10 cellular contexts compared by ENCODE assay signal in the genomic region with DNA sequence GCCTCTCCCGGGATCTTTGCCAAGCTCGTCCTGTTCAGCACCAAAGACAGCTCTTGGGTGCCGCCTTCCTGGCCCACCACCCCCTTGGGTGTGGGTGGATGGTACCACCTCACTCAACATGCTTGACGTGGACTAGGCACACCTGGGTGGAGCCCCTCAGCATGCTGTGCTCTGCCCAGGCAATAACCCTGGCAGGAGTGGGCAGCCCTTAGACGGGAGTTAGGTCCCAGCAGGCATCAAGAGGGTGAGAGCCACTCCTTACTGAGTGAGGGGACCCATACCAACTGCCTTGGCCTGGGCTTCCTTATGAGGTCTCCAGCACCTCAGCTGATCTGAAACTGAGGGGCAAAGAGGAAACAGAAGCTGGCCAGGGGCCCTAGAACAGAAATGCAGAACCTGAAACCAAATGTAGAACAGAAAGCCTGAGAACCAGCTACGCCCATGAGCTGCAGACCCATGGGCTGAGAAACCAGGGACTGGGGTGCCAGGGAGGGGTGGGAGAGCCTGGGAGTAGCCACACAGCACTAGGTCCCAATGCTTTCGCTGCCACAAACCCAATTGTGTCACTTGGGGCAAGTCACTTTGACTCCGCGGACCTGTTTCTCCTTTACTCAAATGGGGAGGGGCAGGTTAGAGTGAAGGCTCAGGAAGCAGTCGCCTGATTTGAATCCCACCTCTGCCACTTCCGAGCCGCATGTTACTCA. TPM values are rescaled to one million over a fixed set of nuclear protein-coding genes. Genes with fewer than 3 reads are reported as not detected.
DNase-seq lines count a peak whose midpoint lies in the region; ATAC-seq, FAIRE-seq and TF ChIP-seq lines count a peak whose summit lies in the region.
"Had no signal": no experiment of that assay in that cellular context is flagged by ENCODE, and none has a peak within 500 bp of the region (broad histone marks: within the 10 kb centered on the region; RNA-seq: fewer than 3 reads in every experiment).

No MANE protein-coding gene starts in this region.

- TF ChIP-seq POLR2A in GM15510 (IDR thresholded peaks at IDR 0.05; ENCODE audit: borderline replicate concordance, extremely low read depth, insufficient read length) = peak; percentile 24

- H2BK120ac ChIP-seq in mesendoderm (ENCODE audit: low read depth, low read length) = no peak overlapping the region

- 67 to 78% methylated on average over 12 of the region's 12 CpGs for WGBS in pancreas, 2 donors
- WGBS in mesendoderm (ENCODE audit: extremely low coverage, insufficient coverage, low lambda C conversion rate) = no CpG with 5 or more reads among the region's 12 CpGs

- no peak overlapping the region for H3K4ac ChIP-seq in mesendoderm (ENCODE audit: low read depth, low read length)

- H3K9ac ChIP-seq in colonic mucosa (ENCODE audit: low read depth in 2 of 2, low read length in 2 of 2) (no peak overlapping the region), mesendoderm (ENCODE audit: low read length) (no peak overlapping the region)
- H3K9ac ChIP-seq: parathyroid adenoma had no signal

- H3K27ac ChIP-seq in colonic mucosa (peak overlapping the region; percentile 41), pancreas (no peak overlapping the region), mesendoderm (ENCODE audit: low read depth, low read length) (no peak overlapping the region)
- H3K27ac ChIP-seq: parathyroid adenoma had no signal

- H3K4me3 ChIP-seq in colonic mucosa = no peak overlapping the region
- peak overlapping the region in 1 of 4 donors; percentile 2 for H3K4me3 ChIP-seq in pancreas
- no peak overlapping the region for H3K4me3 ChIP-seq in H7 (ENCODE audit: insufficient read depth, low read depth, low read length)
- no peak overlapping the region for H3K4me3 ChIP-seq in mesendoderm (ENCODE audit: low read length)

- H3K27me3 ChIP-seq in colonic mucosa = no peaks in the 10 kb centered on the region
- no peaks in the 10 kb centered on the region for H3K27me3 ChIP-seq in pancreas
- H3K27me3 ChIP-seq in H7 (ENCODE audit: control insufficient read depth, insufficient read depth, low read length) = no peaks in the 10 kb centered on the region
- H3K27me3 ChIP-seq in mesendoderm (ENCODE audit: insufficient read depth, low read length, poor library complexity) = no peaks in the 10 kb centered on the region

- ATAC-seq in HG03280 (IDR thresholded peaks at IDR 0.05; ENCODE audit: unreplicated experiment) (peak; percentile 35), pancreas (peak in 3 of 4 donors; percentile 23 to 57 (median 26)), GM18861 (IDR thresholded peaks at IDR 0.05; ENCODE audit: unreplicated experiment) (no peak)

- H3K36me3 ChIP-seq in colonic mucosa (no peaks in the 10 kb centered on the region), pancreas (no peaks in the 10 kb centered on the region), H7 (replicated peaks; ENCODE audit: control insufficient read depth, insufficient read depth, low read length) (no peaks in the 10 kb centered on the region), mesendoderm (ENCODE audit: control insufficient read depth, insufficient read depth, low read length) (no peaks in the 10 kb centered on the region)

- H4K8ac ChIP-seq in mesendoderm (ENCODE audit: low read depth, low read length) = no peak overlapping the region

- H3K4me2 ChIP-seq in mesendoderm (ENCODE audit: low read length) = no peak overlapping the region

- no peak overlapping the region for H3K23ac ChIP-seq in mesendoderm (ENCODE audit: low read length)

- intact Hi-C loops in colonic mucosa (cut with DNase I) = no loop called here
- intact Hi-C loops in pancreas (cut with DNase I) = no loop called here

- H2BK5ac ChIP-seq in mesendoderm (ENCODE audit: low read length) = no peak overlapping the region

- H2BK15ac ChIP-seq in mesendoderm (replicated peaks; ENCODE audit: low read depth) = no peak overlapping the region

- H4K5ac ChIP-seq in mesendoderm (ENCODE audit: low read length) = no peak overlapping the region

- no peaks in the 10 kb centered on the region for H3K79me2 ChIP-seq in mesendoderm (ENCODE audit: control insufficient read depth, insufficient read depth, low read length)
- H3K79me2 ChIP-seq: parathyroid adenoma had no signal

- TF ChIP-seq CTCF in colonic mucosa (IDR thresholded peaks at IDR 0.05) (no peak), pancreas (IDR thresholded peaks at IDR 0.05) (no peak)

- no peak for DNase-seq in colonic mucosa
- DNase-seq in pancreas = no peak
- no peak for DNase-seq in H7
- DNase-seq in NCI-H2081 (lab: John Stamatoyannopoulos, UW) = no peak
- DNase-seq in mesendoderm = no peak
- DNase-seq: activated gamma-delta T cell treated with Interleukin-2 at 50 U/mL for 16 hours had no signal

- H3K18ac ChIP-seq in mesendoderm (ENCODE audit: low read length) = no peak overlapping the region

- no peak overlapping the region for H3K56ac ChIP-seq in mesendoderm (ENCODE audit: low read length)

- no peaks in the 10 kb centered on the region for H3K79me1 ChIP-seq in mesendoderm (ENCODE audit: low read length)

- FAIRE-seq in pancreas (lab: Jason Lieb, UNC) = no peak

- H3K9me3 ChIP-seq in colonic mucosa (no peaks in the 10 kb centered on the region), pancreas (no peaks in the 10 kb centered on the region)

- H2AK5ac ChIP-seq in mesendoderm (ENCODE audit: low read length) = no peak overlapping the region

- H3K4me1 ChIP-seq in colonic mucosa (no peaks in the 10 kb centered on the region), pancreas (no peaks in the 10 kb centered on the region), mesendoderm (ENCODE audit: control insufficient read depth, low read depth, low read length) (no peaks in the 10 kb centered on the region)

RNA-seq across cellular contexts. Expression of a gene that starts 2.0 kb away (rescaled TPM):
- 1 to 10 TPM; 3.6 to 3.8 TPM for total RNA-seq in colonic mucosa
- total RNA-seq in pancreas = 10 to 100 TPM in 1 of 6 donors, 1 to 10 TPM in 4, under 1 TPM in 1; 0.98 to 13.2 (median 3.3) TPM
- polyA plus RNA-seq in pancreas = 1 to 10 TPM; 1.7 to 3.2 TPM
- total RNA-seq in H7 (2014; rRNA removed; shearing (Covaris generic)) = 0.04 and 0.17 TPM in 2 replicates
- 0.18 TPM for polyA plus RNA-seq in mesendoderm (2013, experiment 1 of 2)
- 0.20 TPM for polyA plus RNA-seq in mesendoderm (2013, experiment 2 of 2)

RNA-seq across cellular contexts. Expression of a gene that starts 21.5 kb away (rescaled TPM):
- total RNA-seq in colonic mucosa (100 to 1,000 TPM; 160 to 197 TPM), pancreas (100 to 1,000 TPM in 2 of 6 donors, 10 to 100 TPM in 4; 83.6 to 102 (median 87.2) TPM)
- polyA plus RNA-seq in pancreas = 100 to 1,000 TPM in 1 of 2 donors, 10 to 100 TPM in 1; 66.8 to 146 TPM
- total RNA-seq in H7 (2014; rRNA removed; shearing (Covaris generic)) = 286 and 299 TPM in 2 replicates
- polyA plus RNA-seq in mesendoderm (2013, experiment 1 of 2) = 117 TPM
- 118 TPM for polyA plus RNA-seq in mesendoderm (2013, experiment 2 of 2)

RNA-seq across cellular contexts. Expression of a gene that starts 53.0 kb away (rescaled TPM):
- total RNA-seq in colonic mucosa = 1 to 10 TPM; 1.2 to 2.6 TPM
- total RNA-seq in pancreas = 1 to 10 TPM in 2 of 6 donors, under 1 TPM in 4; 0.23 to 6.9 (median 0.72) TPM
- 1 to 10 TPM; 3.0 to 7.3 TPM for polyA plus RNA-seq in pancreas
- total RNA-seq in H7 (2014; rRNA removed; shearing (Covaris generic)) = not detected in 2 replicates
- not detected for polyA plus RNA-seq in mesendoderm (2013, experiment 1 of 2)
- not detected for polyA plus RNA-seq in mesendoderm (2013, experiment 2 of 2)
